ENCODE assay signal across 8 cellular contexts in the genomic region with DNA sequence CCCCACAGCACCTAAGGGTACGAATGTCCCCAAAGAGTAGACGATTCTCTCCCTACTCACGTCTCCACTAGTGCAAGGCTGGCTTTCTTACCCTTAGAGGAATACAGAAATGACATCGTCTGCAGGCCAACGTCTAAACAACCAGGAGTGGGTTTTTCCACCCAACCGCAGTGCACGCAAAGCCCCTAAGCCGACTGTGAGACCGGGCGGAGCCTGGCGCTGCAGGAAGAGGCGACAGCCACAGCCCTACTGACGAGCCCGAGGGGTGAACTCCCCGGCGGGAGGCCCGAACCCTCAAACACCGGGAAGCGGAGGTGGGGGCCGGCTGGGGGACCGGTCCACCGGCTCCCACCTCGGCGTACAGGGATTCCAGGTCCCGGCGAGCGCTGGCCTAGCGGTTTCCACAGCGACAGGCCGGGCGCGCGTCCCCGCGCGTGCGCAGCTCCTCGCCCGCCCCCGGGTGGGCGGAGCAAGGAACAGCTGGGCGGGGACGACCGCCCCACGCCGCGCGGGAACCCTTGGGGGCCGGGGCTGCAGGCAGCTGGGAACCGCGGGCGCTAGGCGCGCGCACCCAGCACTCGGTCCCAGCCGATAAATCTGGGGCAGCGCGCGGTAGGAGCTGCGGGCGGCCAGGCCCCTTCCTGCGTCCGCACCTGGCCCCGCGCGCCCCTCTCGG. TPM values are rescaled to one million over a fixed set of nuclear protein-coding genes. Genes with fewer than 3 reads are reported as not detected.
DNase-seq lines count a peak whose midpoint lies in the region; FAIRE-seq and TF ChIP-seq lines count a peak whose summit lies in the region.

A gene with protein sequence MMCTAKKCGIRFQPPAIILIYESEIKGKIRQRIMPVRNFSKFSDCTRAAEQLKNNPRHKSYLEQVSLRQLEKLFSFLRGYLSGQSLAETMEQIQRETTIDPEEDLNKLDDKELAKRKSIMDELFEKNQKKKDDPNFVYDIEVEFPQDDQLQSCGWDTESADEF (minus strand): TSS at position 413 of the 676 bp plus-strand sequence. CDS start 3,593 bp downstream, outside the sequence.
A gene (plus strand): TSS at position 540 of the 676 bp plus-strand sequence.

- H3K36me3 ChIP-seq in HAP-1 (replicated peaks) (no peaks in the 10 kb centered on the region), MM.1S (replicated peaks; ENCODE audit: insufficient read depth, low read length) (no peaks in the 10 kb centered on the region)

- peak within 1 kb of the TSS; percentile 80 for H3K27ac ChIP-seq in MM.1S (ENCODE audit: low read length)

- peaks cover 20% of the 10 kb centered on the region for H3F3A ChIP-seq in MM.1S (ENCODE audit: insufficient read depth, low read length)

- no peaks in the 10 kb centered on the region for H3K27me3 ChIP-seq in HAP-1 (ENCODE audit: low read depth)
- H3K27me3 ChIP-seq in MM.1S (replicated peaks; ENCODE audit: insufficient read depth, low read length), result no peaks in the 10 kb centered on the region

- in situ Hi-C loops in HAP-1 (cut with MboI; ENCODE audit: low sequenced_read_pairs), result no loop called here

- peaks cover 15% of the 10 kb centered on the region for H3K79me2 ChIP-seq in MM.1S (ENCODE audit: low read length)

- TF ChIP-seq CTCF in MM.1S (IDR thresholded peaks at IDR 0.05; ENCODE audit: low read length), result no peak

- H3K4me3 ChIP-seq in HAP-1 (peak within 1 kb of the TSS; percentile 87), MM.1S (ENCODE audit: low read length) (peak within 1 kb of the TSS; percentile 80)

- peak within 1 kb of the TSS; percentile 94 for H2AFZ ChIP-seq in MM.1S (ENCODE audit: low read length)

- peak within 1 kb of the TSS; percentile 83 for H3K9ac ChIP-seq in MM.1S (ENCODE audit: low read length)

- no peaks in the 10 kb centered on the region for H3K9me2 ChIP-seq in MM.1S (replicated peaks; ENCODE audit: insufficient read depth, low read length)

- H3K4me1 ChIP-seq in HAP-1 (peaks cover 12% of the 10 kb centered on the region), MM.1S (ENCODE audit: low read length) (no peaks in the 10 kb centered on the region)

- DNase-seq in GDM1 (lab: John Stamatoyannopoulos, UW) (peak; percentile 83), HAP-1 (ENCODE audit: low spot score in 2 of 2) (peak; percentile 72 to 85), MM.1S (peak; percentile 93), SHP77 treated with DMSO at 0.1 percent for 48 hours (lab: John Stamatoyannopoulos, UW) (peak; percentile 33), frontal cortex (ENCODE audit: low spot score in 2 of 2) (peak; percentile 95 to 96), nucleus accumbens (lab: John Stamatoyannopoulos, UW) (peak in 55 of 56 donors; percentile 19 to 92 (median 82)), superior temporal gyrus (ENCODE audit: extremely low spot score) (peak; percentile 88)
- DNase-seq in activated naive CD4-positive, alpha-beta T cell (lab: John Stamatoyannopoulos, UW), result peak; percentile 74 to 85 (median 78)

- H3K4me2 ChIP-seq in MM.1S (ENCODE audit: low read depth, low read length), result peak within 1 kb of the TSS; percentile 79

- FAIRE-seq in frontal cortex (lab: Jason Lieb, UNC), result no peak

- no peaks in the 10 kb centered on the region for H4K20me1 ChIP-seq in MM.1S (ENCODE audit: insufficient read depth, low read length)

- H3K9me3 ChIP-seq in HAP-1, result no peaks in the 10 kb centered on the region
- no peaks in the 10 kb centered on the region for H3K9me3 ChIP-seq in MM.1S (replicated peaks; ENCODE audit: insufficient read depth, low read length)

RNA-seq across cellular contexts. Expression of the first gene that starts in this region (rescaled TPM):
- 10.6 TPM for total RNA-seq in frontal cortex

RNA-seq across cellular contexts. Expression of the second gene that starts in this region (rescaled TPM):
- total RNA-seq in frontal cortex, result 59.9 TPM

Comparison
In these comparisons a context has a peak if more than half of its experiments do, and no peak if none do; other contexts are left out.
1. Peak in every context shown above with its lines: DNase-seq, H3K4me3 ChIP-seq and H3K27ac ChIP-seq.
2. DNase-seq: peak in every context shown above with its lines; median percentile 96 in frontal cortex; 93 in MM.1S; 88 in superior temporal gyrus; 83 in GDM1; 82 in nucleus accumbens; 78 in HAP-1; 78 in activated naive CD4-positive, alpha-beta T cell; 33 in SHP77 treated with DMSO at 0.1 percent for 48 hours.